ENCODE assay signal across 14 cellular contexts in the genomic region with DNA sequence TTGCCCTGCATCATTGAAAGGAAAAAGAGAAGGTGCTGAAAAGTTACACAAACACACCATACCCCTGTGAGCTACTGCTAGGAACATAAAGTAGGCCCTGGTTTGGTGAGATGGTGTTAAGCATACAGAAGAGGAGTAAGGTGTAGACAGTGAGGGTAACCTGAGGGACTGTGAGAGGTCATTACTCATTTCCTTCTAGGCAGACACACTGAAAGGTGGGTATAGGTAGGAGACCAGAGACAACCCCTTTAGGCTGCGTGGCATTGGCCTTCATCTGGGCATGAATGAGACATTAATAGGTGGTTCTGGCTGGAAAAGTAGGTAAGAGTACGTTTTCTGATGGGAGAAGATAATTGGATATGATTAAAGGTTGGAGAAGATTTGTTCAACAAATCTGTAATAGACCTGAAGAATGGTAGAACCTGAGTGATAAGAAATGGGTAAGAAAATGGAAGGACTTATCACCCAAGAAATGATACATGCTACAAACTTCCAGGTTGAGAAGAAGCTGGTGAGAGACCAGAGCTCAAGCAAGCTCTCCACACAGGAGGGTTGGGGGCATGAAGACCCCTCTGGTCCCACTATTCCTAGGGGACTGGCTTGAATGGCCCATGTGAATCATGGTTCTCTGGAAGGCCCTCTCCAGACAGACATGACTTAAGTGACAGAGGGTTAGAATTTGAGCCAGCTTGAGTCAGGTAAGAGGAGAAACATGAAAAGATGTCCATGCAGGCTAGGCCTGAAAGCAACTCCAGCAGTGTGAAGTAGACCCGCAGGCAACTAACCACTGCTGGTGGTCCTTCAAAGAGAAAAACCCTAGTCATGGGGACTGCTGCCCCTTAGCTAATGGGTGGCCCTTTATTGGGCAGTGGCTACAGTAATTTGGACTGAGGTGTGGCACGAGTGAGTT. TPM values are rescaled to one million over a fixed set of nuclear protein-coding genes. Genes with fewer than 3 reads are reported as not detected.
DNase-seq lines count a peak whose midpoint lies in the region; ATAC-seq and TF ChIP-seq lines count a peak whose summit lies in the region.
"Had no signal": no experiment of that assay in that cellular context is flagged by ENCODE, and none has a peak within 500 bp of the region (broad histone marks: within the 10 kb centered on the region; RNA-seq: fewer than 3 reads in every experiment).

No MANE protein-coding gene starts in this region.

- no peaks in the 10 kb centered on the region for H3K36me3 ChIP-seq in breast epithelium

- no peaks in the 10 kb centered on the region for H3K9me3 ChIP-seq in breast epithelium
- H3K9me3 ChIP-seq: BLaER1, SJSA1 had no signal

- TF ChIP-seq POLR2A in breast epithelium (IDR thresholded peaks at IDR 0.05): no peak

- H3K27me3 ChIP-seq in breast epithelium: no peaks in the 10 kb centered on the region
- H3K27me3 ChIP-seq: BLaER1, SJSA1 had no signal

- no peak overlapping the region for H3K4me3 ChIP-seq in breast epithelium
- H3K4me3 ChIP-seq: BLaER1, SJSA1 had no signal

- no peak overlapping the region for H3K4me3 Mint-ChIP-seq in MCF 10A (ENCODE audit: unreplicated experiment)
- no peak overlapping the region for H3K4me3 Mint-ChIP-seq in T-cell
- H3K4me3 Mint-ChIP-seq in endothelial cell (ENCODE audit: unreplicated experiment): peak overlapping the region; percentile 48
- H3K4me3 Mint-ChIP-seq in type B pancreatic cell: peak overlapping the region; percentile 37

- TF ChIP-seq CTCF in MCF 10A (IDR thresholded peaks at IDR 0.05; ENCODE audit: unreplicated experiment): no peak
- no peak for TF ChIP-seq CTCF in breast epithelium (IDR thresholded peaks at IDR 0.05)
- TF ChIP-seq CTCF in endothelial cell (IDR thresholded peaks at IDR 0.05; ENCODE audit: unreplicated experiment): no peak
- no peak for TF ChIP-seq CTCF in type B pancreatic cell (conservative IDR thresholded peaks at IDR 0.05)

- no TSS peak for BruUV-seq in MCF 10A (replicated peaks; lab: Mats Ljungman, UMichigan)

- H3K9me3 Mint-ChIP-seq in MCF 10A (ENCODE audit: unreplicated experiment): no peaks in the 10 kb centered on the region
- H3K9me3 Mint-ChIP-seq in T-cell: no peaks in the 10 kb centered on the region
- H3K9me3 Mint-ChIP-seq in endothelial cell (ENCODE audit: unreplicated experiment): no peaks in the 10 kb centered on the region
- H3K9me3 Mint-ChIP-seq in type B pancreatic cell: no peaks in the 10 kb centered on the region

- H3K4me1 ChIP-seq in breast epithelium: peaks cover 9 to 12% of the 10 kb centered on the region in 2 donors

- H3K36me3 Mint-ChIP-seq in MCF 10A (ENCODE audit: insufficient read depth, unreplicated experiment) (peaks cover 68% of the 10 kb centered on the region), T-cell (peaks cover 28% of the 10 kb centered on the region), endothelial cell (ENCODE audit: low read depth, unreplicated experiment) (peaks cover 24% of the 10 kb centered on the region), type B pancreatic cell (peaks cover 39% of the 10 kb centered on the region)

- H3K27ac Mint-ChIP-seq in MCF 10A (ENCODE audit: low read depth, unreplicated experiment) (peak overlapping the region; percentile 31), T-cell (peak overlapping the region; percentile 35 to 47), endothelial cell (ENCODE audit: unreplicated experiment) (no peak overlapping the region), type B pancreatic cell (peak overlapping the region; percentile 79)

- no peak for ATAC-seq in T-cell (replicated peaks in 1 of 4)

- H3K27me3 Mint-ChIP-seq in MCF 10A (ENCODE audit: insufficient read depth, unreplicated experiment): no peaks in the 10 kb centered on the region
- no peaks in the 10 kb centered on the region for H3K27me3 Mint-ChIP-seq in T-cell
- H3K27me3 Mint-ChIP-seq in endothelial cell (ENCODE audit: unreplicated experiment): peaks cover 10% of the 10 kb centered on the region
- no peaks in the 10 kb centered on the region for H3K27me3 Mint-ChIP-seq in type B pancreatic cell

- intact Hi-C loops in MCF 10A (cut with micrococcal nuclease) (loop anchor here (2.0 kb wide), 2 partner anchors 21 to 119 kb away; a partner anchor contains a TSS), breast epithelium (cut with DNase I; ENCODE audit: low total_unique reads) (loop anchor here (10.0 kb wide), 1 partner anchor 127 kb away; a partner anchor contains a TSS)

- peak overlapping the region in 1 of 2 donors; percentile 13 for H3K27ac ChIP-seq in breast epithelium
- H3K27ac ChIP-seq: BLaER1, SJSA1 had no signal

- CTCF ChIA-PET in MCF 10A (lab: Yijun Ruan, JAX) (interaction anchor here (0.7 to 8.1 kb wide), 8 partner anchors 13 to 54 kb away, joined by 3 to 209 read pairs (median 4); a partner anchor contains a TSS), T-cell (lab: Charles Lee) (interaction anchor here (0.8 to 5.6 kb wide), 8 partner anchors 16 to 985 kb away, joined by 3 to 74 read pairs (median 8); a partner anchor contains a TSS)

- POLR2A ChIA-PET in MCF 10A (lab: Yijun Ruan, JAX): interaction anchor here (0.7 to 15.1 kb wide), 13 partner anchors 8 to 939 kb away, joined by 3 to 615 read pairs (median 3); a partner anchor contains a TSS
- POLR2A ChIA-PET in T-cell (lab: Charles Lee): interaction anchor here (0.6 to 2.8 kb wide), 7 partner anchors 21 to 1985 kb away, joined by 3 to 12 read pairs (median 6); a partner anchor contains a TSS

- DNase-seq in MCF 10A (ENCODE audit: unreplicated experiment) (no peak), breast epithelium (ENCODE audit: low spot score in 2 of 2) (no peak), T-cell (no peak), endothelial cell (ENCODE audit: low spot score) (no peak), type B pancreatic cell (ENCODE audit: extremely low spot score, unreplicated experiment) (no peak), putamen (ENCODE audit: low spot score) (no peak), D341Med (ENCODE audit: low spot score) (no peak), NCI-H1092 (lab: John Stamatoyannopoulos, UW) (no peak)
- DNase-seq: amygdala; effector CD4-positive, alpha-beta T cell; head of caudate nucleus; nucleus accumbens had no signal

- H3K4me1 Mint-ChIP-seq in MCF 10A (ENCODE audit: insufficient read depth, unreplicated experiment) (peaks cover 44% of the 10 kb centered on the region), T-cell (peaks cover 30 to 45% (median 32%) of the 10 kb centered on the region in 3 donors), endothelial cell (ENCODE audit: unreplicated experiment) (peaks cover 12% of the 10 kb centered on the region), type B pancreatic cell (ENCODE audit: unreplicated experiment) (peaks cover 23% of the 10 kb centered on the region)

RNA-seq across cellular contexts. Expression of a gene that starts 3.8 kb away (rescaled TPM):
- total RNA-seq in MCF 10A (2022) (18.3 and 34.3 TPM in 2 replicates), breast epithelium (10 to 100 TPM; 21.0 to 28.5 (median 21.7) TPM), T-cell (10 to 100 TPM; 11.2 to 39.0 (median 33.8) TPM), endothelial cell (ENCODE audit: unreplicated experiment) (8.9 TPM), type B pancreatic cell (ENCODE audit: low replicate concordance) (40.4 and 62.6 TPM in 2 replicates)

RNA-seq across cellular contexts. Expression of a gene that starts 21.3 kb away (rescaled TPM):
- 303 and 310 TPM in 2 replicates for total RNA-seq in MCF 10A (2022)
- total RNA-seq in breast epithelium: 100 to 1,000 TPM in 1 of 3 donors, 10 to 100 TPM in 2; 86.2 to 127 (median 91.6) TPM
- 100 to 1,000 TPM in 2 of 5 donors, 10 to 100 TPM in 3; 82.8 to 111 (median 86.8) TPM for total RNA-seq in T-cell
- 178 TPM for total RNA-seq in endothelial cell (ENCODE audit: unreplicated experiment)
- 204 and 242 TPM in 2 replicates for total RNA-seq in type B pancreatic cell (ENCODE audit: low replicate concordance)

Comparison
In these comparisons a context has a peak if more than half of its experiments do, and no peak if none do; other contexts are left out.
1. H3K4me3 Mint-ChIP-seq: peak in endothelial cell (single experiment) and type B pancreatic cell (single experiment); none in MCF 10A (single experiment) and T-cell (0 of 3).